ENCODE assay signal across 8 cellular contexts in the genomic region with DNA sequence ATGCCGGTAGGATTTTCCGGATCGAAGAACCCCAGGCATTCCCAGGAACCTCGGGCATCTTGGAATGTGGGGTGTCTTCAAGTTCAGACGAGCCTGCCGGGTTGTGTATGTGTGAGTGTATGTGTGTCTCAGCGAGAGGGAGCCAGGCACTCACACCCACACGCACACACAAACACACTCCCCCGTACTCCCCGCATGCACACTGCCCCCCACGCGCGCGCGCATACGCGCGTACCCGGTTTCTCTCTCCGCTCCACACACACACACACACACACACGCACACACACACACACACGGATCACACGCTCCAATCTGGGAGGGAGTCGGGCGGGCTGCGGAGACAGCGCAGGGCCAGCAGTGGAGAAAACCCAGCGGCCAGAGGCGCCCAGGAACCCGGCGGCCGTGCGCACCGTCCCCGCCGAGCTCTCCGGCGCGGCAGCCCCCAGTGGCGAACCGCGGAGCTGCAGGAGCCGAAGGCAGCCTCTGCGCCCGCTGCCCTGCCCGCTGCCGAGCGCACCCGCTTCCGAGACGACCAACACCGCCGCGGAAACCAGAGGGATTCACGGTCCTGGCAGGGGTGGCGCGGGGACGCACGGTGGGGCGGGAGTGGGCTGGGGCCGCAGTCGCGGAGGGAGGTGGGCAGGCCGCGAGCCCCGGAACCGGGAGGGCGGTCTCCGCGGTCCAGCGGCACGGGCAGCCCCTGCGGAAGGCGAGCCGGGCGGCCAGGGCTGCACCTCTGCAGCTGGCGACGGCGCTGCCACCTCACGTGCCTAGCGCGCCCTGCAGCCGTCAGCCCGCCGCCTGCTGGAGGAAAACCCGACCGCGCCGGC. TPM values are rescaled to one million over a fixed set of nuclear protein-coding genes. Genes with fewer than 3 reads are reported as not detected.
DNase-seq lines count a peak whose midpoint lies in the region; ATAC-seq and TF ChIP-seq lines count a peak whose summit lies in the region.

A gene (minus strand): TSS at position 125 of the 830 bp plus-strand sequence.

- H3K9ac ChIP-seq in endocrine pancreas (ENCODE audit: control insufficient read depth, insufficient read depth, low read length) = peak within 1 kb of the TSS; percentile 22

- H3K4me1 ChIP-seq in endocrine pancreas (ENCODE audit: control insufficient read depth, insufficient read depth, low read length) = no peaks in the 10 kb centered on the region

- H3K36me3 ChIP-seq in endocrine pancreas (ENCODE audit: control insufficient read depth, insufficient read depth, low read length) = no peaks in the 10 kb centered on the region

- no peaks in the 10 kb centered on the region for H3K9me3 Mint-ChIP-seq in activated CD8-positive, alpha-beta memory T cell treated with anti-CD3 and anti-CD28 coated beads, Interleukin-2, amount 10 ng/mL, durations not matched to agents 7 days and 5 days (ENCODE audit: low read depth)
- H3K9me3 Mint-ChIP-seq in mesothelial cell of epicardium = no peaks in the 10 kb centered on the region

- DNase-seq in GM10266 (ENCODE audit: extremely low spot score) (peak; percentile 80), NCI-H345 (lab: John Stamatoyannopoulos, UW) (peak; percentile 84), mesothelial cell of epicardium (ENCODE audit: low spot score in 2 of 2, unreplicated experiment in 2 of 2) (peak; percentile 71 to 93), GF-D8 (lab: John Stamatoyannopoulos, UW) (no peak)
- DNase-seq in activated CD8-positive, alpha-beta memory T cell treated with anti-CD3 and anti-CD28 coated beads, Interleukin-2, amount 10 ng/mL, durations not matched to agents 7 days and 5 days = peak; percentile 73
- DNase-seq in stimulated activated CD8-positive, alpha-beta memory T cell treated with anti-CD3 and anti-CD28 coated beads, Interleukin-15, amount 100 ng/mL, for 24 hours (ENCODE audit: low read depth) = peak; percentile 33

- no peaks in the 10 kb centered on the region for H3K9me3 ChIP-seq in endocrine pancreas (ENCODE audit: control insufficient read depth, low read length)

- ATAC-seq in HG02973 (IDR thresholded peaks at IDR 0.05; ENCODE audit: unreplicated experiment) = peak; percentile 63
- peak; percentile 88 for ATAC-seq in activated CD8-positive, alpha-beta memory T cell treated with anti-CD3 and anti-CD28 coated beads, Interleukin-2, amount 10 ng/mL, durations not matched to agents 7 days and 5 days

- no peaks in the 10 kb centered on the region for H3K27me3 ChIP-seq in endocrine pancreas (ENCODE audit: control insufficient read depth, insufficient read depth, low read length)

- peaks cover 18% of the 10 kb centered on the region for H3K4me1 Mint-ChIP-seq in activated CD8-positive, alpha-beta memory T cell treated with anti-CD3 and anti-CD28 coated beads, Interleukin-2, amount 10 ng/mL, durations not matched to agents 7 days and 5 days
- peaks cover 19% of the 10 kb centered on the region for H3K4me1 Mint-ChIP-seq in mesothelial cell of epicardium

- peak within 1 kb of the TSS; percentile 40 for H3K4me3 ChIP-seq in endocrine pancreas (ENCODE audit: control insufficient read depth, insufficient read depth, low read length)

- CTCF ChIA-PET in activated CD8-positive, alpha-beta memory T cell treated with anti-CD3 and anti-CD28 coated beads, Interleukin-2, amount 10 ng/mL, durations not matched to agents 7 days and 5 days (lab: Charles Lee) = interaction anchor here (0.7 to 2.0 kb wide), 8 partner anchors 10 to 325 kb away, joined by 3 to 7 read pairs (median 3); no protein-coding TSS in a partner anchor

- H3K27ac Mint-ChIP-seq in activated CD8-positive, alpha-beta memory T cell treated with anti-CD3 and anti-CD28 coated beads, Interleukin-2, amount 10 ng/mL, durations not matched to agents 7 days and 5 days = no peak within 1 kb of the TSS
- peak within 1 kb of the TSS; percentile 59 for H3K27ac Mint-ChIP-seq in mesothelial cell of epicardium

- peak within 1 kb of the TSS; percentile 64 for H3K4me3 Mint-ChIP-seq in activated CD8-positive, alpha-beta memory T cell treated with anti-CD3 and anti-CD28 coated beads, Interleukin-2, amount 10 ng/mL, durations not matched to agents 7 days and 5 days
- H3K4me3 Mint-ChIP-seq in mesothelial cell of epicardium = peak within 1 kb of the TSS; percentile 74

- H3K27me3 Mint-ChIP-seq in activated CD8-positive, alpha-beta memory T cell treated with anti-CD3 and anti-CD28 coated beads, Interleukin-2, amount 10 ng/mL, durations not matched to agents 7 days and 5 days = peaks cover 79% of the 10 kb centered on the region
- peaks cover 92% of the 10 kb centered on the region for H3K27me3 Mint-ChIP-seq in mesothelial cell of epicardium (ENCODE audit: low read depth)

- peak; percentile 72 for TF ChIP-seq CTCF in GM10266 (IDR thresholded peaks at IDR 0.05; ENCODE audit: control insufficient read depth, insufficient read depth, low read depth, missing control alignments)
- peak; percentile 83 for TF ChIP-seq CTCF in mesothelial cell of epicardium (IDR thresholded peaks at IDR 0.05; ENCODE audit: unreplicated experiment)

- H3K36me3 Mint-ChIP-seq in activated CD8-positive, alpha-beta memory T cell treated with anti-CD3 and anti-CD28 coated beads, Interleukin-2, amount 10 ng/mL, durations not matched to agents 7 days and 5 days = no peaks in the 10 kb centered on the region
- H3K36me3 Mint-ChIP-seq in mesothelial cell of epicardium = no peaks in the 10 kb centered on the region

RNA-seq across cellular contexts. Expression of the gene that starts here (rescaled TPM):
- not detected for total RNA-seq in activated CD8-positive, alpha-beta memory T cell treated with anti-CD3 and anti-CD28 coated beads, Interleukin-2, amount 10 ng/mL, durations not matched to agents 7 days and 5 days
- total RNA-seq in mesothelial cell of epicardium = not detected in 3 replicates

Comparison
In these comparisons a context has a peak if more than half of its experiments do, and no peak if none do; other contexts are left out.
1. Peak in DNase-seq and ATAC-seq in activated CD8-positive, alpha-beta memory T cell treated with anti-CD3 and anti-CD28 coated beads, Interleukin-2, amount 10 ng/mL, durations not matched to agents 7 days and 5 days; RNA of the gene not detected or under 1 TPM.
2. Peak in DNase-seq in mesothelial cell of epicardium; RNA of the gene not detected or under 1 TPM.